2 cellular contexts compared by ENCODE assay signal in the genomic region with DNA sequence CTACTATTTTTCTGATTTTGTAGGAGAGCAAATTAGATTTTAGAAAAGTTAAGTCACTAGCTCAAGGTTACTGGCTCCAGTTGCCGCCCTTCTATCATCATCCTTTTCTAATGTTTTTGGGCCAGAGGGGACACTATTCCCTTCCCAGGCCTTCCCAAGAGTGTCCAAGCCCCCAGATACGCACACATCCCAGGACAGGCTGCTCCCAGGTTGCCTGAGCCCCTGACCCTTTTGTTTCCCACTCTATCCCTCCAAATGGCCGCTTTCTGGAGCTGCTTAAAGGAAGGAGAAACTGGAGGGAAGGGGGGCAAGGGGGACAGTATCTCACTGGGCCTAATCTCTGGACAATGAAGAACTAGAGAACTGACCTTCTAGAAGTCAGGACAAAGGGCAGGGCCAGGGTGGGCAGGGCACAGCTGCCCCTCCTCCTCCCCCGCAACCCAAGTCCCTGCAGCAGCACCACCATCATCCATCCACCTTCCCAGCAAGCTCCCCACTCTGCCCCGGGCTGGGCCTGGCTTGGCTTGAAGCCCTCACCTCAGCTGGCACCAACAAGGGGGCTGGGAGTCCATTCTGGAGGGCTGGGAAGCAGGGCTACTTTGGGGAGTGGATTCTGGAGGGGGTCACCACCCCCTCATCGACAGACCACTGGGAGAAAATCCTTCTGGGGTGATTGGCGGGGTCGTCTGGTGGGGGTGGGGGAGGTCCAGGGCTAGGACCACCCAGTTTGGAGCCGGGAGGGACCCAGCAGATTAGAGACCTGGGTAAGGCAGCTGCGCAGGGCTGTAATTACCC.
A peak's percentile ranks its signal among the peaks of the same experiment; 100 is the strongest.
TF ChIP-seq lines count a peak whose summit lies in the region.

No MANE protein-coding gene starts in this region.

TF ChIP-seq in GM12878, 131 proteins besides CTCF, POLR2A, EP300 and RAD21:
- TF ChIP-seq PAX5 (IDR thresholded peaks at IDR 0.05; ENCODE audit: borderline replicate concordance, low read depth, low read length) (no peak), BACH1 (IDR thresholded peaks at IDR 0.05; ENCODE audit: borderline replicate concordance) (no peak), BCL11A (IDR thresholded peaks at IDR 0.05; ENCODE audit: low read depth, low read length) (no peak), NFIC (IDR thresholded peaks at IDR 0.05; ENCODE audit: low read depth, low read length) (no peak), PRDM15 (CRISPR knock-in tag; IDR thresholded peaks at IDR 0.05) (no peak)

TF ChIP-seq in HepG2, 621 proteins besides CTCF, POLR2A, EP300 and RAD21 (continues in another document):
- TF ChIP-seq JUN (CRISPR knock-in tag; IDR thresholded peaks at IDR 0.05) = no peak
- no peak for TF ChIP-seq ARNTL (CRISPR knock-in tag; IDR thresholded peaks at IDR 0.05)
- TF ChIP-seq MYNN (CRISPR knock-in tag; IDR thresholded peaks at IDR 0.05; ENCODE audit: low read depth) = no peak
- TF ChIP-seq SOX6 (IDR thresholded peaks at IDR 0.05) = no peak
- peak; percentile 44; the same call in 1 of the 2 replicates for TF ChIP-seq SOX6 (CRISPR knock-in tag; IDR thresholded peaks at IDR 0.05)
- TF ChIP-seq, protein P1, sequence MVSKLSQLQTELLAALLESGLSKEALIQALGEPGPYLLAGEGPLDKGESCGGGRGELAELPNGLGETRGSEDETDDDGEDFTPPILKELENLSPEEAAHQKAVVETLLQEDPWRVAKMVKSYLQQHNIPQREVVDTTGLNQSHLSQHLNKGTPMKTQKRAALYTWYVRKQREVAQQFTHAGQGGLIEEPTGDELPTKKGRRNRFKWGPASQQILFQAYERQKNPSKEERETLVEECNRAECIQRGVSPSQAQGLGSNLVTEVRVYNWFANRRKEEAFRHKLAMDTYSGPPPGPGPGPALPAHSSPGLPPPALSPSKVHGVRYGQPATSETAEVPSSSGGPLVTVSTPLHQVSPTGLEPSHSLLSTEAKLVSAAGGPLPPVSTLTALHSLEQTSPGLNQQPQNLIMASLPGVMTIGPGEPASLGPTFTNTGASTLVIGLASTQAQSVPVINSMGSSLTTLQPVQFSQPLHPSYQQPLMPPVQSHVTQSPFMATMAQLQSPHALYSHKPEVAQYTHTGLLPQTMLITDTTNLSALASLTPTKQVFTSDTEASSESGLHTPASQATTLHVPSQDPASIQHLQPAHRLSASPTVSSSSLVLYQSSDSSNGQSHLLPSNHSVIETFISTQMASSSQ (IDR thresholded peaks at IDR 0.05; ENCODE audit: low read depth) = no peak
- TF ChIP-seq, protein P1 (CRISPR knock-in tag; IDR thresholded peaks at IDR 0.05; ENCODE audit: borderline replicate concordance) = 0 out of 2 replicates have a peak, but pooled peaks have one; percentile 12
- no peak for TF ChIP-seq ZFP36L1 (CRISPR knock-in tag; IDR thresholded peaks at IDR 0.05)
- TF ChIP-seq ZNF160 (CRISPR knock-in tag; IDR thresholded peaks at IDR 0.05) = peak; percentile 22; the same call in 1 of the 2 replicates
- no peak for TF ChIP-seq ZKSCAN8 (CRISPR knock-in tag; IDR thresholded peaks at IDR 0.05; ENCODE audit: borderline replicate concordance)
- TF ChIP-seq, protein P2, sequence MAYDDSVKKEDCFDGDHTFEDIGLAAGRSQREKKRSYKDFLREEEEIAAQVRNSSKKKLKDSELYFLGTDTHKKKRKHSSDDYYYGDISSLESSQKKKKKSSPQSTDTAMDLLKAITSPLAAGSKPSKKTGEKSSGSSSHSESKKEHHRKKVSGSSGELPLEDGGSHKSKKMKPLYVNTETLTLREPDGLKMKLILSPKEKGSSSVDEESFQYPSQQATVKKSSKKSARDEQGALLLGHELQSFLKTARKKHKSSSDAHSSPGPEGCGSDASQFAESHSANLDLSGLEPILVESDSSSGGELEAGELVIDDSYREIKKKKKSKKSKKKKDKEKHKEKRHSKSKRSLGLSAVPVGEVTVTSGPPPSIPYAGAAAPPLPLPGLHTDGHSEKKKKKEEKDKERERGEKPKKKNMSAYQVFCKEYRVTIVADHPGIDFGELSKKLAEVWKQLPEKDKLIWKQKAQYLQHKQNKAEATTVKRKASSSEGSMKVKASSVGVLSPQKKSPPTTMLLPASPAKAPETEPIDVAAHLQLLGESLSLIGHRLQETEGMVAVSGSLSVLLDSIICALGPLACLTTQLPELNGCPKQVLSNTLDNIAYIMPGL (CRISPR knock-in tag; IDR thresholded peaks at IDR 0.05; ENCODE audit: borderline replicate concordance in 1 of 2, low read depth in 1 of 2) = 0 out of 4 replicates have a peak, but pooled peaks of 1 of the 2 experiments have one; percentile 8
- no peak for TF ChIP-seq ZNF678 (CRISPR knock-in tag; IDR thresholded peaks at IDR 0.05)
- peak; percentile 63; the same call in 1 of the 2 replicates for TF ChIP-seq ZNF740 (CRISPR knock-in tag; IDR thresholded peaks at IDR 0.05)
- no peak for TF ChIP-seq NR2F1 (CRISPR knock-in tag; IDR thresholded peaks at IDR 0.05)
- no peak for TF ChIP-seq MBD4 (IDR thresholded peaks at IDR 0.05; ENCODE audit: borderline replicate concordance, low read length)
- no peak for TF ChIP-seq HOXA7 (CRISPR knock-in tag; IDR thresholded peaks at IDR 0.05)
- 0 out of 2 replicates have a peak, but pooled peaks have one; percentile 24 for TF ChIP-seq ZSCAN29 (CRISPR knock-in tag; conservative IDR thresholded peaks at IDR 0.05)
- no peak for TF ChIP-seq IRX3 (CRISPR knock-in tag; IDR thresholded peaks at IDR 0.05; ENCODE audit: borderline replicate concordance, low read depth)
- TF ChIP-seq ZNF468 (CRISPR knock-in tag; IDR thresholded peaks at IDR 0.05) = no peak
- no peak for TF ChIP-seq BHLHE40 (IDR thresholded peaks at IDR 0.05; ENCODE audit: low read length)
- 0 out of 2 replicates have a peak, but pooled peaks have one; percentile 27 for TF ChIP-seq PCBP1 (IDR thresholded peaks at IDR 0.05; ENCODE audit: borderline replicate concordance, low read depth, low read length)
- peak; percentile 23; the same call in 1 of the 2 replicates for TF ChIP-seq ZFY (CRISPR knock-in tag; IDR thresholded peaks at IDR 0.05)
- TF ChIP-seq SMYD3 (CRISPR knock-in tag; IDR thresholded peaks at IDR 0.05) = no peak
- 0 out of 2 replicates have a peak, but pooled peaks have one; percentile 39 for TF ChIP-seq ZNF776 (CRISPR knock-in tag; IDR thresholded peaks at IDR 0.05)
- TF ChIP-seq NFYC (CRISPR knock-in tag; IDR thresholded peaks at IDR 0.05) = no peak
- no peak for TF ChIP-seq SMARCC2 (IDR thresholded peaks at IDR 0.05)
- TF ChIP-seq HCFC1 (IDR thresholded peaks at IDR 0.05; ENCODE audit: low read depth, low read length) = no peak
- 0 out of 2 replicates have a peak, but pooled peaks have one; percentile 21 for TF ChIP-seq ZNF556 (CRISPR knock-in tag; IDR thresholded peaks at IDR 0.05; ENCODE audit: borderline replicate concordance)
- no peak for TF ChIP-seq ZNF816 (CRISPR knock-in tag; IDR thresholded peaks at IDR 0.05; ENCODE audit: borderline replicate concordance)
- no peak for TF ChIP-seq ATF7 (IDR thresholded peaks at IDR 0.05)
- no peak for TF ChIP-seq ATF7 (CRISPR knock-in tag; IDR thresholded peaks at IDR 0.05)
- TF ChIP-seq ISL2 (CRISPR knock-in tag; IDR thresholded peaks at IDR 0.05) = no peak
- no peak for TF ChIP-seq ZSCAN25 (CRISPR knock-in tag; IDR thresholded peaks at IDR 0.05)
- TF ChIP-seq, protein P3, sequence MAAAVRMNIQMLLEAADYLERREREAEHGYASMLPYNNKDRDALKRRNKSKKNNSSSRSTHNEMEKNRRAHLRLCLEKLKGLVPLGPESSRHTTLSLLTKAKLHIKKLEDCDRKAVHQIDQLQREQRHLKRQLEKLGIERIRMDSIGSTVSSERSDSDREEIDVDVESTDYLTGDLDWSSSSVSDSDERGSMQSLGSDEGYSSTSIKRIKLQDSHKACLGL (CRISPR knock-in tag; IDR thresholded peaks at IDR 0.05) = peak; percentile 52; the same call in 1 of the 2 replicates
- TF ChIP-seq MBNL3 (CRISPR knock-in tag; conservative IDR thresholded peaks at IDR 0.05) = no peak
- TF ChIP-seq ZGPAT (CRISPR knock-in tag; IDR thresholded peaks at IDR 0.05) = no peak
- no peak for TF ChIP-seq ZNF841 (CRISPR knock-in tag; IDR thresholded peaks at IDR 0.05; ENCODE audit: borderline replicate concordance)
- peak; percentile 63 for TF ChIP-seq ZFX (CRISPR knock-in tag; IDR thresholded peaks at IDR 0.05; ENCODE audit: low read depth)
- TF ChIP-seq, protein P4, sequence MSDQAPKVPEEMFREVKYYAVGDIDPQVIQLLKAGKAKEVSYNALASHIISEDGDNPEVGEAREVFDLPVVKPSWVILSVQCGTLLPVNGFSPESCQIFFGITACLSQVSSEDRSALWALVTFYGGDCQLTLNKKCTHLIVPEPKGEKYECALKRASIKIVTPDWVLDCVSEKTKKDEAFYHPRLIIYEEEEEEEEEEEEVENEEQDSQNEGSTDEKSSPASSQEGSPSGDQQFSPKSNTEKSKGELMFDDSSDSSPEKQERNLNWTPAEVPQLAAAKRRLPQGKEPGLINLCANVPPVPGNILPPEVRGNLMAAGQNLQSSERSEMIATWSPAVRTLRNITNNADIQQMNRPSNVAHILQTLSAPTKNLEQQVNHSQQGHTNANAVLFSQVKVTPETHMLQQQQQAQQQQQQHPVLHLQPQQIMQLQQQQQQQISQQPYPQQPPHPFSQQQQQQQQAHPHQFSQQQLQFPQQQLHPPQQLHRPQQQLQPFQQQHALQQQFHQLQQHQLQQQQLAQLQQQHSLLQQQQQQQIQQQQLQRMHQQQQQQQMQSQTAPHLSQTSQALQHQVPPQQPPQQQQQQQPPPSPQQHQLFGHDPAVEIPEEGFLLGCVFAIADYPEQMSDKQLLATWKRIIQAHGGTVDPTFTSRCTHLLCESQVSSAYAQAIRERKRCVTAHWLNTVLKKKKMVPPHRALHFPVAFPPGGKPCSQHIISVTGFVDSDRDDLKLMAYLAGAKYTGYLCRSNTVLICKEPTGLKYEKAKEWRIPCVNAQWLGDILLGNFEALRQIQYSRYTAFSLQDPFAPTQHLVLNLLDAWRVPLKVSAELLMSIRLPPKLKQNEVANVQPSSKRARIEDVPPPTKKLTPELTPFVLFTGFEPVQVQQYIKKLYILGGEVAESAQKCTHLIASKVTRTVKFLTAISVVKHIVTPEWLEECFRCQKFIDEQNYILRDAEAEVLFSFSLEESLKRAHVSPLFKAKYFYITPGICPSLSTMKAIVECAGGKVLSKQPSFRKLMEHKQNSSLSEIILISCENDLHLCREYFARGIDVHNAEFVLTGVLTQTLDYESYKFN (CRISPR knock-in tag; conservative IDR thresholded peaks at IDR 0.05) = no peak
- no peak for TF ChIP-seq ATF3 (CRISPR knock-in tag; IDR thresholded peaks at IDR 0.05)
- no peak for TF ChIP-seq SMARCE1 (IDR thresholded peaks at IDR 0.05; ENCODE audit: borderline replicate concordance)
- 0 out of 2 replicates have a peak, but pooled peaks have one; percentile 39 for TF ChIP-seq ZNF746 (CRISPR knock-in tag; IDR thresholded peaks at IDR 0.05)
- TF ChIP-seq MIXL1 (CRISPR knock-in tag; IDR thresholded peaks at IDR 0.05) = no peak
- no peak for TF ChIP-seq RARA (CRISPR knock-in tag; IDR thresholded peaks at IDR 0.05)
- no peak for TF ChIP-seq KLF11 (CRISPR knock-in tag; IDR thresholded peaks at IDR 0.05)
- no peak for TF ChIP-seq HDAC6 (IDR thresholded peaks at IDR 0.05; ENCODE audit: low read depth, low read length)
- TF ChIP-seq NFRKB (IDR thresholded peaks at IDR 0.05) = no peak
- TF ChIP-seq ZNF687 (CRISPR knock-in tag; IDR thresholded peaks at IDR 0.05) = peak; percentile 44
